ENCODE assay signal across 18 cellular contexts in genomic region chr16:84568066-84568465, GRCh38. TPM values are rescaled to one million over a fixed set of nuclear protein-coding genes. Genes with fewer than 3 reads are reported as not detected.
DNase-seq lines count a peak whose midpoint lies in the region; FAIRE-seq and TF ChIP-seq lines count a peak whose summit lies in the region.
"Had no signal": no experiment of that assay in that cellular context is flagged by ENCODE, and none has a peak within 500 bp of the region (broad histone marks: within the 10 kb centered on the region; RNA-seq: fewer than 3 reads in every experiment).

No MANE protein-coding gene starts in this region.

- no peak for TF ChIP-seq CTCF in vagina (IDR thresholded peaks at IDR 0.05)

- H3K27me3 ChIP-seq in BLaER1 (no peaks in the 10 kb centered on the region), vagina (no peaks in the 10 kb centered on the region)
- H3K27me3 ChIP-seq in CD8-positive, alpha-beta memory T cell (ENCODE audit: insufficient read depth, low read length, poor library complexity, severe bottlenecking), result no peaks in the 10 kb centered on the region
- H3K27me3 ChIP-seq: ovary, right lobe of liver had no signal

- intact Hi-C loops in vagina (cut with DNase I), result no loop called here

- H4K20me1 ChIP-seq in BLaER1, result no peaks in the 10 kb centered on the region

- H3K4me1 Mint-ChIP-seq in CD8-positive, alpha-beta memory T cell, result peaks cover 30 to 62% (median 58%) of the 10 kb centered on the region in 3 donors
- peaks cover 28% of the 10 kb centered on the region for H3K4me1 Mint-ChIP-seq in activated naive CD8-positive, alpha-beta T cell (ENCODE audit: low read depth)

- FAIRE-seq in frontal cortex (lab: Jason Lieb, UNC), result no peak
- FAIRE-seq: G401.6, GM19239, H54 had no signal

- H3K36me3 Mint-ChIP-seq in CD8-positive, alpha-beta memory T cell, result peaks cover 23 to 90% (median 30%) of the 10 kb centered on the region in 3 donors
- H3K36me3 Mint-ChIP-seq in activated naive CD8-positive, alpha-beta T cell, result peaks cover 13% of the 10 kb centered on the region

- H3K9me3 ChIP-seq in BLaER1 (peaks cover 26% of the 10 kb centered on the region), vagina (no peaks in the 10 kb centered on the region)
- H3K9me3 ChIP-seq in CD8-positive, alpha-beta memory T cell (ENCODE audit: low read length), result no peaks in the 10 kb centered on the region
- H3K9me3 ChIP-seq: ovary, right lobe of liver had no signal

- peaks cover 0 to 7% (median 5%) of the 10 kb centered on the region in 5 donors for H3K9me3 Mint-ChIP-seq in CD8-positive, alpha-beta memory T cell
- H3K9me3 Mint-ChIP-seq in activated naive CD8-positive, alpha-beta T cell (ENCODE audit: low read depth), result no peaks in the 10 kb centered on the region

- H3K4me3 ChIP-seq in BLaER1 (no peak overlapping the region), vagina (no peak overlapping the region)
- H3K4me3 ChIP-seq in CD8-positive, alpha-beta memory T cell (ENCODE audit: low read length), result no peak overlapping the region
- H3K4me3 ChIP-seq: ovary, right lobe of liver had no signal

- POLR2A ChIA-PET in CD8-positive, alpha-beta memory T cell (lab: Charles Lee), result no interaction called here

- no peak overlapping the region for H3K4me3 Mint-ChIP-seq in CD8-positive, alpha-beta memory T cell
- H3K4me3 Mint-ChIP-seq in activated naive CD8-positive, alpha-beta T cell, result no peak overlapping the region
- H3K4me3 Mint-ChIP-seq: brain had no signal

- DNase-seq in CD8-positive, alpha-beta memory T cell, result no peak
- peak; percentile 52 for DNase-seq in kidney tubule cell (ENCODE audit: low spot score)
- DNase-seq in mucosa of gallbladder (ENCODE audit: low spot score), result no peak
- DNase-seq in CD1c-positive myeloid dendritic cell (ENCODE audit: extremely low spot score), result no peak
- no peak for DNase-seq in vagina (ENCODE audit: extremely low spot score in 2 of 2)
- DNase-seq in frontal cortex (ENCODE audit: low spot score in 2 of 2), result no peak
- DNase-seq: dermis blood vessel endothelial cell; NCI-H2029 treated with DMSO at 0.1 percent for 48 hours; NCI-H510A treated with DMSO at 0.1 percent for 48 hours; ovary; right lobe of liver; stimulated activated CD4-positive, alpha-beta T cell treated with anti-CD3 and anti-CD28 coated beads, Interleukin-1b, Interleukin-23, amount 100 ng/mL, for 48 hours had no signal

- no peaks in the 10 kb centered on the region for H3K27me3 Mint-ChIP-seq in CD8-positive, alpha-beta memory T cell
- no peaks in the 10 kb centered on the region for H3K27me3 Mint-ChIP-seq in activated naive CD8-positive, alpha-beta T cell

- peaks cover 52% of the 10 kb centered on the region for H3K4me1 ChIP-seq in BLaER1
- no peaks in the 10 kb centered on the region for H3K4me1 ChIP-seq in CD8-positive, alpha-beta memory T cell (ENCODE audit: insufficient read depth, low read length)
- H3K4me1 ChIP-seq in vagina, result no peaks in the 10 kb centered on the region
- H3K4me1 ChIP-seq: right lobe of liver had no signal

- TF ChIP-seq POLR2A in vagina (IDR thresholded peaks at IDR 0.05), result no peak

- H3K27ac ChIP-seq in BLaER1, result peak overlapping the region; percentile 47
- no peak overlapping the region for H3K27ac ChIP-seq in CD8-positive, alpha-beta memory T cell (ENCODE audit: low read depth, low read length)
- H3K27ac ChIP-seq in vagina, result no peak overlapping the region
- H3K27ac ChIP-seq: ovary, right lobe of liver had no signal

- H3K4me2 ChIP-seq in BLaER1, result peak overlapping the region; percentile 77

- CTCF ChIA-PET in CD8-positive, alpha-beta memory T cell (lab: Charles Lee), result no interaction called here

- no peak overlapping the region; the same call in 1 of the 2 replicates for H3K9ac ChIP-seq in BLaER1

- H3K36me3 ChIP-seq in BLaER1, result peaks cover 26% of the 10 kb centered on the region; the same call in 1 of the 2 replicates
- H3K36me3 ChIP-seq in CD8-positive, alpha-beta memory T cell (ENCODE audit: insufficient read depth, low read length), result peaks cover 33% of the 10 kb centered on the region
- H3K36me3 ChIP-seq in vagina, result no peaks in the 10 kb centered on the region
- H3K36me3 ChIP-seq: ovary, right lobe of liver had no signal

- peak overlapping the region in 7 of 8 donors; percentile 32 to 91 (median 60) for H3K27ac Mint-ChIP-seq in CD8-positive, alpha-beta memory T cell
- peak overlapping the region; percentile 71 for H3K27ac Mint-ChIP-seq in activated naive CD8-positive, alpha-beta T cell

RNA-seq across cellular contexts. Expression of gene COTL1, which starts 49.8 kb away (rescaled TPM):
- 100 to 1,000 TPM; 373 to 388 TPM for total RNA-seq in CD8-positive, alpha-beta memory T cell
- 653 TPM for polyA plus RNA-seq in CD8-positive, alpha-beta memory T cell
- 129 TPM for total RNA-seq in mucosa of gallbladder
- 67.8 TPM for total RNA-seq in vagina
- 87.2 TPM for total RNA-seq in frontal cortex
